In the genomic region with DNA sequence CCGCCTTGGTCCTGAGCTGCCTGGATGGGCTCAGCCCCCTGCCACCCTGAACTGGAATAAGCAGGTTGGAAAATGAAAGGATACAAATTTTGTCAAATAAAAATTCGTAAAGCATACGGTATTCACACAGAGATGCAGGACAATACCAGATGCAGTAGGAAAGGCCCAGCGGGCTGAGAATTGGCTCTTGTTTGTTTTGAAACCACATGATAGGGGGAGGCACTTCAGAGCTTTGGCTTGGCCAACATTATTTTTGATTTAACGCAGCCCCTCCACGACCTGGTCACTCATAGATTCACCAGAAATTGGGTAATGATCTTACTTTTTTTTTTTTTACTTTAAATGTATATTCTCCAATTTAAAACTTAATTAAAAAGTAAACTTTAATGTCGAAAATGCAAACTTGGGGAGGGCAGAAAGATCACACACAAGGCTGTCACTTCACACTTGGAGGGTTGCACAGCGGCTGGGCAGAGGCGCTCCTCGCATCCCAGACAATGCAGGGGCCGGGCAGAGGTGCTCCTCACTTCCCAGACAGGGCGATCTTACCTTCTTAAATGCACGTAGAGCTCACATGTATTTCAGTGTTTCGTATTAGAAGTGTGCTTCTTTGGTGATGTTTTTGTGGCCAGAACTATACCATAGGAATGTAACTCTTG, we compare ENCODE assay signal across 16 cellular contexts. TPM values are rescaled to one million over a fixed set of nuclear protein-coding genes. Genes with fewer than 3 reads are reported as not detected.
DNase-seq lines count a peak whose midpoint lies in the region; ATAC-seq and TF ChIP-seq lines count a peak whose summit lies in the region.
"Had no signal": no experiment of that assay in that cellular context is flagged by ENCODE, and none has a peak within 500 bp of the region (broad histone marks: within the 10 kb centered on the region; RNA-seq: fewer than 3 reads in every experiment).

No MANE protein-coding gene starts in this region.

- H3K36me3 ChIP-seq in Peyer's patch, result no peaks in the 10 kb centered on the region

- H3K9me3 ChIP-seq in Peyer's patch, result no peaks in the 10 kb centered on the region

- no peak for ATAC-seq in GM18505 (IDR thresholded peaks at IDR 0.05; ENCODE audit: unreplicated experiment)

- no peak overlapping the region for H3K4me3 Mint-ChIP-seq in activated T-helper 2 cell treated with anti-CD3 and anti-CD28 coated beads, Interferon-gamma antibody, Interleukin-2, Interleukin-4, amounts not matched to agents 10 μg/mL and 5 μg/mL and 100 μg/mL, durations not matched to agents 14 hours and 24 hours and 36 hours (ENCODE audit: low read depth)
- H3K4me3 Mint-ChIP-seq: CD4-positive, alpha-beta memory T cell had no signal

- H3K4me1 Mint-ChIP-seq in activated T-helper 2 cell treated with anti-CD3 and anti-CD28 coated beads, Interferon-gamma antibody, Interleukin-2, Interleukin-4, amounts not matched to agents 10 μg/mL and 5 μg/mL and 100 μg/mL, durations not matched to agents 14 hours and 24 hours and 36 hours (ENCODE audit: low read depth), result peaks cover 71% of the 10 kb centered on the region

- DNase-seq in Peyer's patch (peak in 2 of 3 donors; percentile 23 to 35), mesenteric fat pad (ENCODE audit: low spot score) (peak; percentile 57), kidney glomerular epithelial cell (lab: John Stamatoyannopoulos, UW) (no peak), T-helper 2 cell (no peak)
- no peak for DNase-seq in activated T-helper 2 cell treated with anti-CD3 and anti-CD28 coated beads, Interferon-gamma antibody, Interleukin-2, Interleukin-4, amounts not matched to agents 10 μg/mL and 5 μg/mL and 100 μg/mL, durations not matched to agents 14 hours and 24 hours and 36 hours (ENCODE audit: low spot score)
- DNase-seq: C1 segment of cervical spinal cord; Calu3; CD4-positive, alpha-beta memory T cell; COR-L47; DMS53; DMS79 treated with DMSO at 0.1 percent for 48 hours; GF-D8; GM23248; H7; HCEC 1CT had no signal

- no peaks in the 10 kb centered on the region for H3K27me3 ChIP-seq in Peyer's patch

- no peaks in the 10 kb centered on the region for H3K4me1 ChIP-seq in Peyer's patch

- no peak overlapping the region for H3K27ac ChIP-seq in Peyer's patch
- H3K27ac ChIP-seq: GM23248 had no signal

- TF ChIP-seq CTCF in Peyer's patch (IDR thresholded peaks at IDR 0.05), result no peak

- no peaks in the 10 kb centered on the region for H3K9me3 Mint-ChIP-seq in activated T-helper 2 cell treated with anti-CD3 and anti-CD28 coated beads, Interferon-gamma antibody, Interleukin-2, Interleukin-4, amounts not matched to agents 10 μg/mL and 5 μg/mL and 100 μg/mL, durations not matched to agents 14 hours and 24 hours and 36 hours
- H3K9me3 Mint-ChIP-seq: CD4-positive, alpha-beta memory T cell had no signal

- no peaks in the 10 kb centered on the region for H3K36me3 Mint-ChIP-seq in activated T-helper 2 cell treated with anti-CD3 and anti-CD28 coated beads, Interferon-gamma antibody, Interleukin-2, Interleukin-4, amounts not matched to agents 10 μg/mL and 5 μg/mL and 100 μg/mL, durations not matched to agents 14 hours and 24 hours and 36 hours (ENCODE audit: low read depth)
- H3K36me3 Mint-ChIP-seq: CD4-positive, alpha-beta memory T cell had no signal

- intact Hi-C loops in activated T-helper 2 cell treated with anti-CD3 and anti-CD28 coated beads, Interferon-gamma antibody, Interleukin-2, Interleukin-4, amounts not matched to agents 10 μg/mL and 5 μg/mL and 100 μg/mL, durations not matched to agents 14 hours and 24 hours and 36 hours (cut with micrococcal nuclease), result loop anchor here (5.0 kb wide), 1 partner anchor 353 kb away; no protein-coding TSS in a partner anchor

- H3K27ac Mint-ChIP-seq in activated T-helper 2 cell treated with anti-CD3 and anti-CD28 coated beads, Interferon-gamma antibody, Interleukin-2, Interleukin-4, amounts not matched to agents 10 μg/mL and 5 μg/mL and 100 μg/mL, durations not matched to agents 14 hours and 24 hours and 36 hours, result peak overlapping the region; percentile 9
- H3K27ac Mint-ChIP-seq: CD4-positive, alpha-beta memory T cell had no signal

- no peaks in the 10 kb centered on the region for H3K27me3 Mint-ChIP-seq in activated T-helper 2 cell treated with anti-CD3 and anti-CD28 coated beads, Interferon-gamma antibody, Interleukin-2, Interleukin-4, amounts not matched to agents 10 μg/mL and 5 μg/mL and 100 μg/mL, durations not matched to agents 14 hours and 24 hours and 36 hours (ENCODE audit: low read depth)

- no peak overlapping the region for H3K4me3 ChIP-seq in Peyer's patch
- H3K4me3 ChIP-seq: GM23248 had no signal

- TF ChIP-seq POLR2A in Peyer's patch (IDR thresholded peaks at IDR 0.05) (no peak), GM18505 (IDR thresholded peaks at IDR 0.05; ENCODE audit: borderline replicate concordance, extremely low read depth, insufficient read depth, insufficient read length) (no peak)

RNA-seq across cellular contexts. Expression of a gene that starts 17.8 kb away (rescaled TPM):
- total RNA-seq in Peyer's patch (100 to 1,000 TPM in 2 of 4 donors, 10 to 100 TPM in 2; 36.3 to 147 (median 100) TPM), mesenteric fat pad (43.6 TPM)
- 197 and 198 TPM in 2 replicates for total RNA-seq in activated T-helper 2 cell treated with anti-CD3 and anti-CD28 coated beads, Interferon-gamma antibody, Interleukin-2, Interleukin-4, amounts not matched to agents 10 μg/mL and 5 μg/mL and 100 μg/mL, durations not matched to agents 14 hours and 24 hours and 36 hours

Comparison
In these comparisons a context has a peak if more than half of its experiments do, and no peak if none do; other contexts are left out.
1. DNase-seq: peak in Peyer's patch (2 of 3) and mesenteric fat pad (single experiment); none in activated T-helper 2 cell treated with anti-CD3 and anti-CD28 coated beads, Interferon-gamma antibody, Interleukin-2, Interleukin-4, amounts not matched to agents 10 μg/mL and 5 μg/mL and 100 μg/mL, durations not matched to agents 14 hours and 24 hours and 36 hours (single experiment), kidney glomerular epithelial cell (single experiment) and T-helper 2 cell (0 of 5).